23 cellular contexts compared by ENCODE assay signal in genomic region chr13:31321457-31321856, GRCh38.
DNase-seq lines count a peak whose midpoint lies in the region; ATAC-seq and TF ChIP-seq lines count a peak whose summit lies in the region.
"Had no signal": no experiment of that assay in that cellular context is flagged by ENCODE, and none has a peak within 500 bp of the region (broad histone marks: within the 10 kb centered on the region; RNA-seq: fewer than 3 reads in every experiment).

No MANE protein-coding gene starts in this region.

- no peak overlapping the region for H2AFZ ChIP-seq in PC-3 (ENCODE audit: low read length)

- H3K9me3 ChIP-seq in transverse colon (no peaks in the 10 kb centered on the region), PC-3 (ENCODE audit: low read length) (no peaks in the 10 kb centered on the region)

- TF ChIP-seq POLR2A in transverse colon (IDR thresholded peaks at IDR 0.05) = no peak

- TF ChIP-seq CTCF in activated B cell treated with CpG ODN at 0.5 μM for 24 hours (IDR thresholded peaks at IDR 0.05) (no peak), transverse colon (IDR thresholded peaks at IDR 0.05) (no peak), PC-3 (conservative IDR thresholded peaks at IDR 0.05; ENCODE audit: low read depth, low read length) (no peak)

- H3K27ac ChIP-seq in transverse colon (no peak overlapping the region), PC-3 (ENCODE audit: low read length) (no peak overlapping the region)
- H3K27ac ChIP-seq: BLaER1, RWPE1 had no signal

- H3K27me3 ChIP-seq in transverse colon (no peaks in the 10 kb centered on the region), PC-3 (ENCODE audit: low read length) (no peaks in the 10 kb centered on the region)
- H3K27me3 ChIP-seq: BLaER1 had no signal

- H3K9me3 Mint-ChIP-seq in activated B cell treated with CpG ODN at 0.5 μM for 24 hours = peaks cover 6% of the 10 kb centered on the region
- peaks cover 2 to 15% (median 9%) of the 10 kb centered on the region in 7 donors for H3K9me3 Mint-ChIP-seq in naive B cell

- peaks cover 7% of the 10 kb centered on the region for H3K4me1 Mint-ChIP-seq in activated B cell treated with CpG ODN at 0.5 μM for 24 hours
- peaks cover 0 to 4% (median 0%) of the 10 kb centered on the region in 3 donors for H3K4me1 Mint-ChIP-seq in naive B cell

- H3K4me3 Mint-ChIP-seq in activated B cell treated with CpG ODN at 0.5 μM for 24 hours (no peak overlapping the region), naive B cell (no peak overlapping the region)
- H3K4me3 Mint-ChIP-seq: CD4-positive, alpha-beta T cell had no signal

- H3K27ac Mint-ChIP-seq in activated B cell treated with CpG ODN at 0.5 μM for 24 hours = peak overlapping the region; percentile 64
- peak overlapping the region in 1 of 6 donors; percentile 77 for H3K27ac Mint-ChIP-seq in naive B cell
- H3K27ac Mint-ChIP-seq: CD4-positive, alpha-beta T cell had no signal

- WGBS in transverse colon (ENCODE audit: low coverage in 1 of 2), 2 donors = 77 to 88% methylated on average over 3 of the region's 3 CpGs

- intact Hi-C loops in activated B cell treated with CpG ODN at 0.5 μM for 24 hours (cut with micrococcal nuclease) = loop anchor here (5.0 kb wide), 1 partner anchor 1541 kb away; no protein-coding TSS in a partner anchor
- intact Hi-C loops in transverse colon (cut with DNase I; ENCODE audit: low total_unique reads) = no loop called here
- intact Hi-C loops in PC-3 (cut with micrococcal nuclease) = no loop called here

- DNase-seq in Caki2 (ENCODE audit: low read depth) = peak; percentile 3
- DNase-seq in activated B cell treated with CpG ODN at 0.5 μM for 24 hours = no peak
- no peak for DNase-seq in naive B cell
- DNase-seq in transverse colon = no peak
- no peak for DNase-seq in PC-3
- DNase-seq in CD1c-positive myeloid dendritic cell (ENCODE audit: extremely low spot score) = no peak
- DNase-seq in mesenteric fat pad (ENCODE audit: low spot score) = no peak
- DNase-seq: CD4-positive, alpha-beta T cell; COR-L47; DND-41; HCEC 1CT; NCI-H1092 treated with DMSO at 0.1 percent for 48 hours; NCI-H146; NCI-H2029; NCI-H446 treated with DMSO at 0.1 percent for 48 hours; NCI-H526; NCI-H82; NK-92 treated with Interleukin-12 subunit alpha and Interleukin-12 subunit beta, amount 100 ng/mL, for 24 hours; T-helper 1 cell had no signal

- H3K9me2 ChIP-seq in PC-3 (replicated peaks; ENCODE audit: low read length) = no peaks in the 10 kb centered on the region

- H3F3A ChIP-seq in PC-3 (ENCODE audit: low read length, unreplicated experiment) = no peaks in the 10 kb centered on the region

- peak; percentile 65 for ATAC-seq in GM19351 (IDR thresholded peaks at IDR 0.05; ENCODE audit: unreplicated experiment)
- no peak for ATAC-seq in activated B cell treated with CpG ODN at 0.5 μM for 24 hours (ENCODE audit: low read depth)
- peak; percentile 58 to 64 for ATAC-seq in naive B cell (ENCODE audit: low read depth in 2 of 2)
- ATAC-seq in PC-3 = no peak
- ATAC-seq: Panc1 had no signal

- CTCF ChIA-PET in activated B cell treated with CpG ODN at 0.5 μM for 24 hours (lab: Charles Lee) = no interaction called here
- CTCF ChIA-PET in PC-3 (lab: Charles Lee) = no interaction called here

- no peak overlapping the region for H3K4me2 ChIP-seq in PC-3 (ENCODE audit: low read length)
- H3K4me2 ChIP-seq: BLaER1 had no signal

- no peaks in the 10 kb centered on the region for H3K27me3 Mint-ChIP-seq in activated B cell treated with CpG ODN at 0.5 μM for 24 hours
- H3K27me3 Mint-ChIP-seq in naive B cell = no peaks in the 10 kb centered on the region
- H3K27me3 Mint-ChIP-seq: CD4-positive, alpha-beta T cell had no signal

- peaks cover 20% of the 10 kb centered on the region for H3K36me3 Mint-ChIP-seq in activated B cell treated with CpG ODN at 0.5 μM for 24 hours (ENCODE audit: low read depth)
- peaks cover 0 to 22% of the 10 kb centered on the region in 2 donors for H3K36me3 Mint-ChIP-seq in naive B cell

- no TSS peak for BruUV-seq in PC-3 (replicated peaks; lab: Mats Ljungman, UMichigan)

- no peaks in the 10 kb centered on the region for H4K20me1 ChIP-seq in PC-3 (ENCODE audit: low read length)
- H4K20me1 ChIP-seq: BLaER1 had no signal

- no peak for TF ChIP-seq EP300 in transverse colon (IDR thresholded peaks at IDR 0.05; ENCODE audit: low read depth)

- H3K4me1 ChIP-seq in transverse colon (no peaks in the 10 kb centered on the region), PC-3 (ENCODE audit: insufficient read depth, low read length) (no peaks in the 10 kb centered on the region)
- H3K4me1 ChIP-seq: BLaER1 had no signal

- H3K9ac ChIP-seq in PC-3 (ENCODE audit: low read length) = no peak overlapping the region
- H3K9ac ChIP-seq: BLaER1 had no signal

- no peak overlapping the region for H3K4me3 ChIP-seq in transverse colon
- no peak overlapping the region for H3K4me3 ChIP-seq in PC-3 (ENCODE audit: low read length)
- H3K4me3 ChIP-seq: BLaER1 had no signal

- POLR2A ChIA-PET in activated B cell treated with CpG ODN at 0.5 μM for 24 hours (lab: Charles Lee) (no interaction called here), PC-3 (lab: Charles Lee; ENCODE audit: unreplicated experiment) (no interaction called here)

- no peaks in the 10 kb centered on the region for H3K36me3 ChIP-seq in transverse colon
- H3K36me3 ChIP-seq in PC-3 (ENCODE audit: low read depth, low read length) = no peaks in the 10 kb centered on the region
- H3K36me3 ChIP-seq: BLaER1 had no signal

- no peaks in the 10 kb centered on the region for H3K79me2 ChIP-seq in PC-3 (ENCODE audit: low read length)

- in situ Hi-C loops in Caki2 (cut with HindIII; ENCODE audit: low pct_unique_long_range_greater_than_20kb, low sequenced_read_pairs) (no loop called here), transverse colon (cut with MboI; ENCODE audit: low pct_ligation_motif_present in 1 of 4, low pct_unique_long_range_greater_than_20kb in 1 of 4, low sequenced_read_pairs in 3 of 4) (no loop called here)

Comparison
In these comparisons a context has a peak if more than half of its experiments do, and no peak if none do; other contexts are left out.
1. ATAC-seq: peak in GM19351 (single experiment) and naive B cell (2 of 2); none in activated B cell treated with CpG ODN at 0.5 μM for 24 hours (single experiment) and PC-3 (single experiment).